ENCODE assay signal across 30 cellular contexts in genomic region chr9:107005201-107005600, GRCh38.
"Had no signal": no experiment of that assay in that cellular context is flagged by ENCODE, and none has a peak within 500 bp of the region (broad histone marks: within the 10 kb centered on the region; RNA-seq: fewer than 3 reads in every experiment).

No MANE protein-coding gene starts in this region.

- H3K4me2 ChIP-seq: smooth muscle cell had no signal

- DNase-seq: hypothalamus; immature natural killer cell; kidney; left colon; left lung; lower lobe of right lung; midbrain; mucosa of descending colon; naive thymus-derived CD4-positive, alpha-beta T cell; occipital lobe; right lobe of liver; stimulated activated CD4-positive, alpha-beta T cell treated with anti-CD3 and anti-CD28 coated beads, Interleukin-1b, Interleukin-23, amount 100 ng/mL, for 48 hours; stimulated activated CD4-positive, alpha-beta T cell treated with anti-CD3 and anti-CD28 coated beads, Interleukin-2, amount 100 ng/mL, for 48 hours; stimulated activated CD4-positive, alpha-beta T cell treated with anti-CD3 and anti-CD28 coated beads, Interleukin-4, amount 100 ng/mL, for 4 hours; stimulated activated CD8-positive, alpha-beta memory T cell treated with anti-CD3 and anti-CD28 coated beads, Interleukin-4, amount 100 ng/mL, for 48 hours; stimulated activated naive CD4-positive, alpha-beta T cell treated with Interleukin-2 at 50 U/mL for 16 hours; stimulated activated naive CD8-positive, alpha-beta T cell treated with anti-CD3 and anti-CD28 coated beads, Interleukin-15, amount 100 ng/mL, for 72 hours; testis; thyroid gland; transverse colon; upper lobe of left lung had no signal

- H3K9me3 Mint-ChIP-seq: immature natural killer cell; natural killer cell treated with Interleukin-12 subunit alpha and Interleukin-12 subunit beta and Interleukin-15 and Interleukin-18, amount 100 ng/mL, for 72 hours; stimulated activated naive CD8-positive, alpha-beta T cell treated with anti-CD3 and anti-CD28 coated beads, Interleukin-15, amount 100 ng/mL, for 72 hours had no signal

- H3K9me3 ChIP-seq: left lung, lower lobe of right lung, neutrophil, right atrium auricular region, right lobe of liver, testis, thyroid gland, transverse colon, upper lobe of left lung, vagina had no signal

- H3K9ac ChIP-seq: parathyroid adenoma had no signal

- H3K27me3 Mint-ChIP-seq: progenitor cell of endocrine pancreas; stimulated activated memory B cell treated with anti-CD40 and anti-IgM and Interleukin-4, amounts not matched to agents 10 μg/mL and 1 μg/mL and 100 μg/mL, for 72 hours; stimulated activated naive CD8-positive, alpha-beta T cell treated with anti-CD3 and anti-CD28 coated beads, Interleukin-15, amount 100 ng/mL, for 72 hours had no signal

- H3K27ac Mint-ChIP-seq: immature natural killer cell; naive thymus-derived CD4-positive, alpha-beta T cell; natural killer cell treated with Interleukin-12 subunit alpha and Interleukin-12 subunit beta and Interleukin-15 and Interleukin-18, amount 100 ng/mL, for 72 hours; progenitor cell of endocrine pancreas; stimulated activated memory B cell treated with anti-CD40 and anti-IgM and Interleukin-4, amounts not matched to agents 10 μg/mL and 1 μg/mL and 100 μg/mL, for 72 hours; stimulated activated naive CD8-positive, alpha-beta T cell treated with anti-CD3 and anti-CD28 coated beads, Interleukin-15, amount 100 ng/mL, for 72 hours had no signal

- H2AFZ ChIP-seq: parathyroid adenoma had no signal

- H3K79me2 ChIP-seq: parathyroid adenoma had no signal

- H3K27ac ChIP-seq: left lung, lower lobe of right lung, neutrophil, parathyroid adenoma, right atrium auricular region, right lobe of liver, testis, thyroid gland, transverse colon, upper lobe of left lung, vagina had no signal

- H3K27me3 ChIP-seq: left lung, neutrophil, right atrium auricular region, right lobe of liver, testis, thyroid gland, transverse colon, upper lobe of left lung, vagina had no signal

- H3K4me3 Mint-ChIP-seq: immature natural killer cell; naive thymus-derived CD4-positive, alpha-beta T cell; natural killer cell treated with Interleukin-12 subunit alpha and Interleukin-12 subunit beta and Interleukin-15 and Interleukin-18, amount 100 ng/mL, for 72 hours; neural crest cell; stimulated activated memory B cell treated with anti-CD40 and anti-IgM and Interleukin-4, amounts not matched to agents 10 μg/mL and 1 μg/mL and 100 μg/mL, for 72 hours; stimulated activated naive CD8-positive, alpha-beta T cell treated with anti-CD3 and anti-CD28 coated beads, Interleukin-15, amount 100 ng/mL, for 72 hours had no signal

- H3K36me3 ChIP-seq: neutrophil, right lobe of liver had no signal

- H3K4me1 ChIP-seq: left lung, lower lobe of right lung, parathyroid adenoma, right atrium auricular region, right lobe of liver, testis, thyroid gland, transverse colon, upper lobe of left lung, vagina had no signal

- ATAC-seq: left lung; lower lobe of right lung; mucosa of descending colon; naive thymus-derived CD4-positive, alpha-beta T cell; natural killer cell treated with Interleukin-12 subunit alpha and Interleukin-12 subunit beta and Interleukin-15 and Interleukin-18, amount 100 ng/mL, for 72 hours; right lobe of liver; stimulated activated memory B cell treated with anti-CD40 and anti-IgM and Interleukin-4, amounts not matched to agents 10 μg/mL and 1 μg/mL and 100 μg/mL, for 72 hours; stimulated activated naive CD8-positive, alpha-beta T cell treated with anti-CD3 and anti-CD28 coated beads, Interleukin-15, amount 100 ng/mL, for 72 hours had no signal

- H3K4me1 Mint-ChIP-seq: immature natural killer cell; naive thymus-derived CD4-positive, alpha-beta T cell; stimulated activated memory B cell treated with anti-CD40 and anti-IgM and Interleukin-4, amounts not matched to agents 10 μg/mL and 1 μg/mL and 100 μg/mL, for 72 hours; stimulated activated naive CD8-positive, alpha-beta T cell treated with anti-CD3 and anti-CD28 coated beads, Interleukin-15, amount 100 ng/mL, for 72 hours had no signal

- H3K36me3 Mint-ChIP-seq: immature natural killer cell; naive thymus-derived CD4-positive, alpha-beta T cell; natural killer cell treated with Interleukin-12 subunit alpha and Interleukin-12 subunit beta and Interleukin-15 and Interleukin-18, amount 100 ng/mL, for 72 hours; stimulated activated memory B cell treated with anti-CD40 and anti-IgM and Interleukin-4, amounts not matched to agents 10 μg/mL and 1 μg/mL and 100 μg/mL, for 72 hours had no signal

- H3K4me3 ChIP-seq: left lung, lower lobe of right lung, mucosa of descending colon, right atrium auricular region, right lobe of liver, smooth muscle cell, testis, thyroid gland, transverse colon, upper lobe of left lung, vagina had no signal
